ENCODE assay signal across 8 cellular contexts in genomic region chr14:58299665-58300202, GRCh38.
A peak's percentile ranks its signal among the peaks of the same experiment; 100 is the strongest.
DNase-seq lines count a peak whose midpoint lies in the region; ATAC-seq and TF ChIP-seq lines count a peak whose summit lies in the region.

No MANE protein-coding gene starts in this region.

- no peaks in the 10 kb centered on the region for H3K27me3 Mint-ChIP-seq in stimulated activated naive CD8-positive, alpha-beta T cell treated with anti-CD3 and anti-CD28 coated beads, Interleukin-15, Interleukin-2, amounts not matched to agents 100 ng/mL and 50 ng/mL, for 24 hours

- H3K4me1 ChIP-seq in ES-I3 (ENCODE audit: insufficient read depth, low read length) = no peaks in the 10 kb centered on the region; the same call in 1 of the 2 replicates

- no peak for ATAC-seq in HG02678 (IDR thresholded peaks at IDR 0.05; ENCODE audit: unreplicated experiment)

- DNase-seq in LNCaP clone FGC (ENCODE audit: low read depth) (no peak), astrocyte of the spinal cord (ENCODE audit: low read depth, low spot score) (peak; percentile 15), kidney glomerular epithelial cell (lab: John Stamatoyannopoulos, UW) (peak; percentile 29), NCI-H2227 (lab: John Stamatoyannopoulos, UW; ENCODE audit: unreplicated experiment) (no peak), NCI-H2171 treated with DMSO at 0.1 percent for 48 hours (lab: John Stamatoyannopoulos, UW) (no peak)

- H3K36me3 ChIP-seq in ES-I3 (ENCODE audit: insufficient read depth, low read length) = 0 out of 2 replicates have a peak, but pooled peaks cover 4% of the 10 kb centered on the region

- H3K9ac ChIP-seq in ES-I3 (ENCODE audit: low read depth, low read length) = peak overlapping the region; percentile 82

- in situ Hi-C loops in astrocyte of the spinal cord (cut with HindIII; ENCODE audit: low sequenced_read_pairs) = no loop called here

- peak overlapping the region; percentile 97 for H3K27ac Mint-ChIP-seq in stimulated activated naive CD8-positive, alpha-beta T cell treated with anti-CD3 and anti-CD28 coated beads, Interleukin-15, Interleukin-2, amounts not matched to agents 100 ng/mL and 50 ng/mL, for 24 hours

- H3K4me3 ChIP-seq in LNCaP clone FGC (ENCODE audit: low read depth, low read length) (peak overlapping the region; percentile 84), astrocyte of the spinal cord (ENCODE audit: low read depth, low read length) (peak overlapping the region; percentile 94)

- peak overlapping the region; percentile 99 for H3K4me3 Mint-ChIP-seq in stimulated activated naive CD8-positive, alpha-beta T cell treated with anti-CD3 and anti-CD28 coated beads, Interleukin-15, Interleukin-2, amounts not matched to agents 100 ng/mL and 50 ng/mL, for 24 hours

- H3K9me3 Mint-ChIP-seq in stimulated activated naive CD8-positive, alpha-beta T cell treated with anti-CD3 and anti-CD28 coated beads, Interleukin-15, Interleukin-2, amounts not matched to agents 100 ng/mL and 50 ng/mL, for 24 hours = no peaks in the 10 kb centered on the region

- no peaks in the 10 kb centered on the region for H3K9me3 ChIP-seq in ES-I3 (ENCODE audit: control insufficient read depth, insufficient read depth, low read length)

- TF ChIP-seq CTCF in LNCaP clone FGC (IDR thresholded peaks at IDR 0.05; ENCODE audit: control insufficient read depth, extremely low read depth, insufficient read depth) (no peak), astrocyte of the spinal cord (IDR thresholded peaks at IDR 0.05; ENCODE audit: low read depth, low read length) (no peak)

- H3K36me3 Mint-ChIP-seq in stimulated activated naive CD8-positive, alpha-beta T cell treated with anti-CD3 and anti-CD28 coated beads, Interleukin-15, Interleukin-2, amounts not matched to agents 100 ng/mL and 50 ng/mL, for 24 hours (ENCODE audit: low read depth) = peaks cover 33% of the 10 kb centered on the region

- H3K4me1 Mint-ChIP-seq in stimulated activated naive CD8-positive, alpha-beta T cell treated with anti-CD3 and anti-CD28 coated beads, Interleukin-15, Interleukin-2, amounts not matched to agents 100 ng/mL and 50 ng/mL, for 24 hours (ENCODE audit: low read depth) = peaks cover 33% of the 10 kb centered on the region

Comparison
In these comparisons a context has a peak if more than half of its experiments do, and no peak if none do; other contexts are left out.
1. DNase-seq: peak in astrocyte of the spinal cord (single experiment) and kidney glomerular epithelial cell (single experiment); none in LNCaP clone FGC (single experiment), NCI-H2227 (single experiment) and NCI-H2171 treated with DMSO at 0.1 percent for 48 hours (single experiment).